In the genomic region with DNA sequence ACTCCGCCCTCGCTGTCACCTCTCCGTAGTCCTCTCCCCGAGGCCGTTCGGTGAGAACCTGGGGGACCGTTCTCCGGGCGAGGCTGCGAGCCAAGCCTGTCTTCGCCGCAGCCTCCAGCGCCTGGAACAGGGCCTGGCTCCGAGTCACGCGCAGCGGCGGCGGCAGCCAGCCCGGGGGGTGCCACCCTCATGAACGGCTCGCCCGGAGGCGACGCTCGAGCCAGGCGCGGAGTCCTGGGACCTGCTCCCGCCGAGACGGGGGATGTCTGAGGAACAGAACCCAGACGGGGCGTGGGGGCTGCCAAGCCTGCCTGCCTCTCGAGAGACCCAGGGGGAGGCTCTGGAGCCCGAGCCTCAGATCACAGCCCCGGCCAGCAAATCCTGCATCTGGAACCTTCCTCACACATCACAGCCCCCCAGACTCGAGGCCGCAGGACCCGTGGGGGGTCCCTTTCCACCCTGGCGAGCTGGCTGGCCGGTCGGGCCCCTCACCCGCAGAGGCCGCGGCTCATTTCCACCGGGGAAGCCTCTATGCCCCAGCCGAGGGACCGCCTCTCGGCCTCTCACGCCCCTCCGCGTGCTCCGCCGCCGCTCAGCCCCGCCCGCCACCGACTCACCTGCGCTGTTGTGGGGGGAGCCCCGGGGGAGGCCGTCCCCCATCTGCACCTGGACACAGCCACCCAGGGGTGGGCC, we compare ENCODE assay signal across 8 cellular contexts. TPM values are rescaled to one million over a fixed set of nuclear protein-coding genes. Genes with fewer than 3 reads are reported as not detected.
A peak's percentile ranks its signal among the peaks of the same experiment; 100 is the strongest.
DNase-seq lines count a peak whose midpoint lies in the region; ATAC-seq and TF ChIP-seq lines count a peak whose summit lies in the region.

No MANE protein-coding gene starts in this region.

- peaks cover 3 to 24% (median 16%) of the 10 kb centered on the region in 11 experiments; a peak in 19 of 22 replicates for H3K36me3 ChIP-seq in BLaER1 treated with 17β-estradiol and CSF1 and Interleukin-3, amounts not matched to agents 10 nM and 100 nM
- H3K36me3 ChIP-seq in RWPE2 (ENCODE audit: low read depth): peaks cover 7% of the 10 kb centered on the region; the same call in 1 of the 2 replicates
- no peaks in the 10 kb centered on the region for H3K36me3 ChIP-seq in effector memory CD4-positive, alpha-beta T cell (ENCODE audit: control insufficient read depth, insufficient read depth, low read length)

- H3K9ac ChIP-seq in BLaER1 treated with 17β-estradiol and CSF1 and Interleukin-3, amounts not matched to agents 10 nM and 100 nM: peak overlapping the region in 8 of 11 experiments; percentile 8 to 57 (median 32); a peak in 11 of 22 replicates

- H3K27me3 ChIP-seq in BLaER1 treated with 17β-estradiol and CSF1 and Interleukin-3, amounts not matched to agents 10 nM and 100 nM: peaks cover 76 to 83% (median 79%) of the 10 kb centered on the region in 11 experiments
- peaks cover 54% of the 10 kb centered on the region for H3K27me3 ChIP-seq in RWPE2 (ENCODE audit: insufficient read depth, poor library complexity, severe bottlenecking)
- peaks cover 51% of the 10 kb centered on the region for H3K27me3 ChIP-seq in effector memory CD4-positive, alpha-beta T cell (replicated peaks; ENCODE audit: control insufficient read depth, insufficient read depth, low read length, poor library complexity, severe bottlenecking)

- peak overlapping the region; percentile 30 to 61 (median 48); a peak in 19 of 20 replicates for H3K4me3 ChIP-seq in BLaER1 treated with 17β-estradiol and CSF1 and Interleukin-3, amounts not matched to agents 10 nM and 100 nM
- H3K4me3 ChIP-seq in RWPE2 (ENCODE audit: severe bottlenecking): peak overlapping the region; percentile 0
- H3K4me3 ChIP-seq in effector memory CD4-positive, alpha-beta T cell (ENCODE audit: insufficient read depth, low read depth, low read length, poor library complexity, severe bottlenecking): peak overlapping the region; percentile 40

- H3K9me3 ChIP-seq in BLaER1 treated with 17β-estradiol and CSF1 and Interleukin-3, amounts not matched to agents 10 nM and 100 nM (replicated peaks in 1 of 11): no peaks in the 10 kb centered on the region
- no peaks in the 10 kb centered on the region for H3K9me3 ChIP-seq in RWPE2 (ENCODE audit: severe bottlenecking)
- H3K9me3 ChIP-seq in effector memory CD4-positive, alpha-beta T cell (ENCODE audit: control insufficient read depth, low read length): no peaks in the 10 kb centered on the region

- H3K4me1 ChIP-seq in BLaER1 treated with 17β-estradiol and CSF1 and Interleukin-3, amounts not matched to agents 10 nM and 100 nM: peaks cover 43 to 62% (median 58%) of the 10 kb centered on the region in 10 experiments
- H3K4me1 ChIP-seq in RWPE2 (ENCODE audit: insufficient read depth, poor library complexity, severe bottlenecking): no peaks in the 10 kb centered on the region
- H3K4me1 ChIP-seq in effector memory CD4-positive, alpha-beta T cell (ENCODE audit: control insufficient read depth, insufficient read depth, low read length, poor library complexity, severe bottlenecking): peaks cover 47% of the 10 kb centered on the region

- ATAC-seq in RWPE2 (ENCODE audit: low read depth): peak; percentile 8; the same call in 1 of the 3 replicates
- no peak for ATAC-seq in HG03378 (IDR thresholded peaks at IDR 0.05; ENCODE audit: unreplicated experiment)
- no peak for ATAC-seq in HG03108 (IDR thresholded peaks at IDR 0.05; ENCODE audit: unreplicated experiment)

- no peak overlapping the region for H3K27ac ChIP-seq in BLaER1 treated with 17β-estradiol and CSF1 and Interleukin-3, amounts not matched to agents 10 nM and 100 nM
- no peak overlapping the region for H3K27ac ChIP-seq in RWPE2 (ENCODE audit: poor library complexity, severe bottlenecking)
- no peak overlapping the region for H3K27ac ChIP-seq in effector memory CD4-positive, alpha-beta T cell (ENCODE audit: insufficient read depth, low read length, poor library complexity, severe bottlenecking)

- no peak for TF ChIP-seq CTCF in RWPE2 (IDR thresholded peaks at IDR 0.05; ENCODE audit: poor library complexity, severe bottlenecking)

- H3K4me2 ChIP-seq in BLaER1 treated with 17β-estradiol and CSF1 and Interleukin-3, amounts not matched to agents 10 nM and 100 nM: peak overlapping the region; percentile 78 to 93 (median 86)

- H4K20me1 ChIP-seq in BLaER1 treated with 17β-estradiol and CSF1 and Interleukin-3, amounts not matched to agents 10 nM and 100 nM: peaks cover 18 to 99% (median 95%) of the 10 kb centered on the region in 11 experiments; a peak in 21 of 22 replicates

- DNase-seq in RWPE2 (ENCODE audit: low spot score): no peak
- DNase-seq in effector memory CD4-positive, alpha-beta T cell: no peak
- DNase-seq in mucosa of gallbladder (ENCODE audit: low spot score): peak; percentile 30
- no peak for DNase-seq in NK-92 (lab: John Stamatoyannopoulos, UW; ENCODE audit: unreplicated experiment)
- no peak for DNase-seq in NCI-H1694 (lab: John Stamatoyannopoulos, UW)

RNA-seq across cellular contexts. Expression of gene SHISA8, which starts 4.1 kb away (rescaled TPM):
- 1.4 TPM for total RNA-seq in mucosa of gallbladder

RNA-seq across cellular contexts. Expression of gene TNFRSF13C, which starts 15.9 kb away (rescaled TPM):
- 0.55 TPM for total RNA-seq in mucosa of gallbladder

RNA-seq across cellular contexts. Expression of gene CENPM, which starts 36.2 kb away (rescaled TPM):
- total RNA-seq in mucosa of gallbladder: 3.2 TPM

RNA-seq across cellular contexts. Expression of gene SEPTIN3, which starts 58.5 kb away (rescaled TPM):
- total RNA-seq in mucosa of gallbladder: 0.60 TPM
